Comparison of ENCODE assay signal across 1 cellular context in the genomic region with DNA sequence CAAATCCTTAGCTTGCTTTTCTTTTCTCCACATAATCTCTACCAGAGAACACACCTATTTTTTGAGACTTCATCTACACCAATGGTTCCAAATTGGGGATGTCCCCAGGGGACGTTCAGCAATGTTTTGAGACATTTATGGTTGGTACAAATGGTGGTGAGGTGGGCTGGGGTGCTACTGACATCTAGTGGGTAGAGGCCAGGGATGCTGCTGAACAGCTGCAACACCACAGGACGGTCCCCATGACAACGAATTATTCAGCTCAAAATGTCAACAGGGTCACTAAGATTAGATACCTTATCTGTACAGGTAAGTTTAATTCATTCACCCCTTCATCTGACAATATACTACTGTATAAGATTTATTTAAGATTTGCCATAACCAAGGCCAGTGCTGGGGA.
TF ChIP-seq lines count a peak whose summit lies in the region.

No MANE protein-coding gene starts in this region.

TF ChIP-seq in K562, 482 proteins besides CTCF, POLR2A, EP300 and RAD21 (continued from another document):
- TF ChIP-seq, protein P1, sequence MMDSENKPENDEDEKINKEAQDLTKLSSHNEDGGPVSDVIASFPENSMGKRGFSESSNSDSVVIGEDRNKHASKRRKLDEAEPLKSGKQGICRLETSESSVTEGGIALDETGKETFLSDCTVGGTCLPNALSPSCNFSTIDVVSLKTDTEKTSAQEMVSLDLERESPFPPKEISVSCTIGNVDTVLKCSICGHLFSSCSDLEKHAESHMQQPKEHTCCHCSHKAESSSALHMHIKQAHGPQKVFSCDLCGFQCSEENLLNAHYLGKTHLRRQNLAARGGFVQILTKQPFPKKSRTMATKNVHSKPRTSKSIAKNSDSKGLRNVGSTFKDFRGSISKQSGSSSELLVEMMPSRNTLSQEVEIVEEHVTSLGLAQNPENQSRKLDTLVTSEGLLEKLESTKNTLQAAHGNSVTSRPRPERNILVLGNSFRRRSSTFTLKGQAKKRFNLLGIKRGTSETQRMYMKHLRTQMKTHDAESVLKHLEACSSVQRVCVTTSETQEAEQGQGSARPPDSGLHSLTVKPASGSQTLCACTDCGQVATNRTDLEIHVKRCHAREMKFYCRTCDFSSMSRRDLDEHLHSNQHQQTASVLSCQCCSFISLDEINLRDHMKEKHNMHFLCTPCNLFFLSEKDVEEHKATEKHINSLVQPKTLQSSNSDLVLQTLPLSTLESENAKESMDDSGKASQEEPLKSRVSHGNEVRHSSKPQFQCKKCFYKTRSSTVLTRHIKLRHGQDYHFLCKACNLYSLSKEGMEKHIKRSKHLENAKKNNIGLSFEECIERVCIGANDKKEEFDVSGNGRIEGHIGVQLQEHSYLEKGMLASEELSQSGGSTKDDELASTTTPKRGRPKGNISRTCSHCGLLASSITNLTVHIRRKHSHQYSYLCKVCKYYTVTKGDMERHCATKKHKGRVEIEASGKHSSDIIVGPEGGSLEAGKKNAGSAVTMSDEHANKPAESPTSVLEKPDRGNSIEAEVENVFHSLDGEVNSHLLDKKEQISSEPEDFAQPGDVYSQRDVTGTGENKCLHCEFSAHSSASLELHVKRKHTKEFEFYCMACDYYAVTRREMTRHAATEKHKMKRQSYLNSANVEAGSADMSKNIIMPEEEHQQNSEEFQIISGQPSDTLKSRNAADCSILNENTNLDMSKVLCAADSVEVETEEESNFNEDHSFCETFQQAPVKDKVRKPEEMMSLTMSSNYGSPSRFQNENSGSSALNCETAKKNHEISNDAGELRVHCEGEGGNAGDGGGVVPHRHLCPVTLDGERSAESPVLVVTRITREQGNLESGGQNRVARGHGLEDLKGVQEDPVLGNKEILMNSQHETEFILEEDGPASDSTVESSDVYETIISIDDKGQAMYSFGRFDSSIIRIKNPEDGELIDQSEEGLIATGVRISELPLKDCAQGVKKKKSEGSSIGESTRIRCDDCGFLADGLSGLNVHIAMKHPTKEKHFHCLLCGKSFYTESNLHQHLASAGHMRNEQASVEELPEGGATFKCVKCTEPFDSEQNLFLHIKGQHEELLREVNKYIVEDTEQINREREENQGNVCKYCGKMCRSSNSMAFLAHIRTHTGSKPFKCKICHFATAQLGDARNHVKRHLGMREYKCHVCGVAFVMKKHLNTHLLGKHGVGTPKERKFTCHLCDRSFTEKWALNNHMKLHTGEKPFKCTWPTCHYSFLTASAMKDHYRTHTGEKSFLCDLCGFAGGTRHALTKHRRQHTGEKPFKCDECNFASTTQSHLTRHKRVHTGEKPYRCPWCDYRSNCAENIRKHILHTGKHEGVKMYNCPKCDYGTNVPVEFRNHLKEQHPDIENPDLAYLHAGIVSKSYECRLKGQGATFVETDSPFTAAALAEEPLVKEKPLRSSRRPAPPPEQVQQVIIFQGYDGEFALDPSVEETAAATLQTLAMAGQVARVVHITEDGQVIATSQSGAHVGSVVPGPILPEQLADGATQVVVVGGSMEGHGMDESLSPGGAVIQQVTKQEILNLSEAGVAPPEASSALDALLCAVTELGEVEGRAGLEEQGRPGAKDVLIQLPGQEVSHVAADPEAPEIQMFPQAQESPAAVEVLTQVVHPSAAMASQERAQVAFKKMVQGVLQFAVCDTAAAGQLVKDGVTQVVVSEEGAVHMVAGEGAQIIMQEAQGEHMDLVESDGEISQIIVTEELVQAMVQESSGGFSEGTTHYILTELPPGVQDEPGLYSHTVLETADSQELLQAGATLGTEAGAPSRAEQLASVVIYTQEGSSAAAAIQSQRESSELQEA (IDR thresholded peaks at IDR 0.05; ENCODE audit: low read depth) = no peak
- TF ChIP-seq, protein P2, sequence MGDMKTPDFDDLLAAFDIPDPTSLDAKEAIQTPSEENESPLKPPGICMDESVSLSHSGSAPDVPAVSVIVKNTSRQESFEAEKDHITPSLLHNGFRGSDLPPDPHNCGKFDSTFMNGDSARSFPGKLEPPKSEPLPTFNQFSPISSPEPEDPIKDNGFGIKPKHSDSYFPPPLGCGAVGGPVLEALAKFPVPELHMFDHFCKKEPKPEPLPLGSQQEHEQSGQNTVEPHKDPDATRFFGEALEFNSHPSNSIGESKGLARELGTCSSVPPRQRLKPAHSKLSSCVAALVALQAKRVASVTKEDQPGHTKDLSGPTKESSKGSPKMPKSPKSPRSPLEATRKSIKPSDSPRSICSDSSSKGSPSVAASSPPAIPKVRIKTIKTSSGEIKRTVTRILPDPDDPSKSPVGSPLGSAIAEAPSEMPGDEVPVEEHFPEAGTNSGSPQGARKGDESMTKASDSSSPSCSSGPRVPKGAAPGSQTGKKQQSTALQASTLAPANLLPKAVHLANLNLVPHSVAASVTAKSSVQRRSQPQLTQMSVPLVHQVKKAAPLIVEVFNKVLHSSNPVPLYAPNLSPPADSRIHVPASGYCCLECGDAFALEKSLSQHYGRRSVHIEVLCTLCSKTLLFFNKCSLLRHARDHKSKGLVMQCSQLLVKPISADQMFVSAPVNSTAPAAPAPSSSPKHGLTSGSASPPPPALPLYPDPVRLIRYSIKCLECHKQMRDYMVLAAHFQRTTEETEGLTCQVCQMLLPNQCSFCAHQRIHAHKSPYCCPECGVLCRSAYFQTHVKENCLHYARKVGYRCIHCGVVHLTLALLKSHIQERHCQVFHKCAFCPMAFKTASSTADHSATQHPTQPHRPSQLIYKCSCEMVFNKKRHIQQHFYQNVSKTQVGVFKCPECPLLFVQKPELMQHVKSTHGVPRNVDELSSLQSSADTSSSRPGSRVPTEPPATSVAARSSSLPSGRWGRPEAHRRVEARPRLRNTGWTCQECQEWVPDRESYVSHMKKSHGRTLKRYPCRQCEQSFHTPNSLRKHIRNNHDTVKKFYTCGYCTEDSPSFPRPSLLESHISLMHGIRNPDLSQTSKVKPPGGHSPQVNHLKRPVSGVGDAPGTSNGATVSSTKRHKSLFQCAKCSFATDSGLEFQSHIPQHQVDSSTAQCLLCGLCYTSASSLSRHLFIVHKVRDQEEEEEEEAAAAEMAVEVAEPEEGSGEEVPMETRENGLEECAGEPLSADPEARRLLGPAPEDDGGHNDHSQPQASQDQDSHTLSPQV (IDR thresholded peaks at IDR 0.05) = no peak
